29 cellular contexts compared by ENCODE assay signal in genomic region chr11:115065314-115065713, GRCh38.
"Had no signal": no experiment of that assay in that cellular context is flagged by ENCODE, and none has a peak within 500 bp of the region (broad histone marks: within the 10 kb centered on the region; RNA-seq: fewer than 3 reads in every experiment).

No MANE protein-coding gene starts in this region.

- H3K27ac ChIP-seq: KMS-11 had no signal

- H3K9ac ChIP-seq: KMS-11 had no signal

- H3K4me3 ChIP-seq: MG63 had no signal

- H3K27me3 ChIP-seq: MG63 had no signal

- H3K9me3 ChIP-seq: MG63 had no signal

- H3K4me2 ChIP-seq: KMS-11 had no signal

- DNase-seq: Karpas-422, Kasumi-1, MG63, MM.1S, MV-4-11, NCI-H1048, NCI-H1092, NCI-H1092 treated with DMSO at 0.1 percent for 48 hours, NCI-H1105, NCI-H1105 treated with DMSO at 0.1 percent for 48 hours, NCI-H1417, NCI-H1417 treated with DMSO at 0.1 percent for 48 hours, NCI-H1436, NCI-H1436 treated with DMSO at 0.1 percent for 48 hours, NCI-H146, NCI-H1694, NCI-H1694 treated with DMSO at 0.1 percent for 48 hours, NCI-H187, NCI-H187 treated with DMSO at 0.1 percent for 48 hours, NCI-H1930, NCI-H2029 treated with DMSO at 0.1 percent for 48 hours, NCI-H2081, NCI-H2081 treated with DMSO at 0.1 percent for 48 hours, NCI-H2107, NCI-H2227 treated with DMSO at 0.1 percent for 48 hours, NCI-H226, NCI-H345, NCI-H510A had no signal

- H3K36me3 ChIP-seq: MG63 had no signal
